Comparison of ENCODE assay signal across 22 cellular contexts in the genomic region with DNA sequence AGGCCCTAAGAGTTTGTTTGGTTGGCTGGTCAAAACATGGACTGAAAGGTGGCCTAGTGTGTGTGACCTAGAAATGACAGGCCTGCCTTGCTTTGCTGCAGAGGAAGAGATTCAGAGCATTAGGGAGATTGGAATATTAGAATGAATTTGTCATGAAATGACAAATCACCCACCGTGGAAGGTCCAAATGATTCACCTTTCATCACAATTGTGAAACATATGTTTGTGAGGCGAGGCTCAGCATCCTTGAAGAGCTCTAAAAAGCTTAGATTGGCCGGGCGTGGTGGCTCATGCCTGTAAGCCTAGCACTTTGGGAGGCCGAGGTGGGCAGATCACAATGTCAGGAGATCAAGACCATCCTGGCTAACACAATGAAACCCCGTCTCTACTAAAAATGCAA. TPM values are rescaled to one million over a fixed set of nuclear protein-coding genes. Genes with fewer than 3 reads are reported as not detected.
"Had no signal": no experiment of that assay in that cellular context is flagged by ENCODE, and none has a peak within 500 bp of the region (broad histone marks: within the 10 kb centered on the region; RNA-seq: fewer than 3 reads in every experiment).

No MANE protein-coding gene starts in this region.

- H3K4me3 Mint-ChIP-seq: activated CD4-positive, alpha-beta memory T cell treated with anti-CD3 and anti-CD28 coated beads, Interleukin-2, amount 10 ng/mL, durations not matched to agents 7 days and 5 days; central memory CD8-positive, alpha-beta T cell; T-helper 1 cell treated with Interleukin-12 subunit alpha and Interleukin-12 subunit beta and Interleukin-4 antibody, amounts not matched to agents 30 μg/mL and 1 μg/mL, for 36 hours had no signal

- ATAC-seq: Panc1 had no signal

- DNase-seq: activated CD4-positive, alpha-beta memory T cell treated with anti-CD3 and anti-CD28 coated beads, Interleukin-2, amount 10 ng/mL, durations not matched to agents 7 days and 5 days; activated CD4-positive, alpha-beta T cell treated with anti-CD3 and anti-CD28 coated beads, Interleukin-2, amount 50 U/mL, for 1 hour; activated CD4-positive, CD25-positive, alpha-beta regulatory T cell; activated CD8-positive, alpha-beta memory T cell treated with anti-CD3 and anti-CD28 coated beads, Interleukin-2, amount 50 U/mL, for 4 hours; activated naive CD4-positive, alpha-beta T cell treated with anti-CD3 and anti-CD28 coated beads, Interleukin-2, amount 50 U/mL, for 16 hours; aorta; Kasumi-1; KBM-7; NCI-H1048; NCI-H146; NCI-H1930; NCI-H2171 treated with DMSO at 0.1 percent for 48 hours; NCI-H226; NCI-H526; NCI-H774; SHP77 treated with DMSO at 0.1 percent for 48 hours had no signal

- H3K9me3 Mint-ChIP-seq: activated CD4-positive, alpha-beta memory T cell treated with anti-CD3 and anti-CD28 coated beads, Interleukin-2, amount 10 ng/mL, durations not matched to agents 7 days and 5 days; central memory CD8-positive, alpha-beta T cell had no signal

- H3K27ac Mint-ChIP-seq: activated CD4-positive, alpha-beta memory T cell treated with anti-CD3 and anti-CD28 coated beads, Interleukin-2, amount 10 ng/mL, durations not matched to agents 7 days and 5 days; T-helper 1 cell treated with Interleukin-12 subunit alpha and Interleukin-12 subunit beta and Interleukin-4 antibody, amounts not matched to agents 30 μg/mL and 1 μg/mL, for 36 hours had no signal

- H3K4me1 Mint-ChIP-seq: activated CD4-positive, alpha-beta memory T cell treated with anti-CD3 and anti-CD28 coated beads, Interleukin-2, amount 10 ng/mL, durations not matched to agents 7 days and 5 days; central memory CD8-positive, alpha-beta T cell had no signal

RNA-seq across cellular contexts. Expression of a gene that starts 5.5 kb away (rescaled TPM):
- total RNA-seq: activated CD4-positive, alpha-beta memory T cell treated with anti-CD3 and anti-CD28 coated beads, Interleukin-2, amount 10 ng/mL, durations not matched to agents 7 days and 5 days; aorta; NCI-H460; OCI-LY7; SK-MEL-5 had no signal
- polyA plus RNA-seq: aorta had no signal

RNA-seq across cellular contexts. Expression of a gene that starts 10.0 kb away (rescaled TPM):
- total RNA-seq: activated CD4-positive, alpha-beta memory T cell treated with anti-CD3 and anti-CD28 coated beads, Interleukin-2, amount 10 ng/mL, durations not matched to agents 7 days and 5 days; aorta; NCI-H460; OCI-LY7; SK-MEL-5 had no signal
- polyA plus RNA-seq: aorta had no signal

RNA-seq across cellular contexts. Expression of a gene that starts 10.9 kb away (rescaled TPM):
- total RNA-seq: activated CD4-positive, alpha-beta memory T cell treated with anti-CD3 and anti-CD28 coated beads, Interleukin-2, amount 10 ng/mL, durations not matched to agents 7 days and 5 days; aorta; NCI-H460; OCI-LY7; SK-MEL-5 had no signal
- polyA plus RNA-seq: aorta had no signal

RNA-seq across cellular contexts. Expression of a gene that starts 20.8 kb away (rescaled TPM):
- total RNA-seq: activated CD4-positive, alpha-beta memory T cell treated with anti-CD3 and anti-CD28 coated beads, Interleukin-2, amount 10 ng/mL, durations not matched to agents 7 days and 5 days; aorta; NCI-H460; OCI-LY7; SK-MEL-5 had no signal
- polyA plus RNA-seq: aorta had no signal

RNA-seq across cellular contexts. Expression of a gene that starts 25.3 kb away (rescaled TPM):
- total RNA-seq: activated CD4-positive, alpha-beta memory T cell treated with anti-CD3 and anti-CD28 coated beads, Interleukin-2, amount 10 ng/mL, durations not matched to agents 7 days and 5 days; aorta; NCI-H460; OCI-LY7; SK-MEL-5 had no signal
- polyA plus RNA-seq: aorta had no signal
